29 cellular contexts compared by ENCODE assay signal in genomic region chr3:57126244-57126643, GRCh38. TPM values are rescaled to one million over a fixed set of nuclear protein-coding genes. Genes with fewer than 3 reads are reported as not detected.
DNase-seq lines count a peak whose midpoint lies in the region; ATAC-seq and TF ChIP-seq lines count a peak whose summit lies in the region.
"Had no signal": no experiment of that assay in that cellular context is flagged by ENCODE, and none has a peak within 500 bp of the region (broad histone marks: within the 10 kb centered on the region; RNA-seq: fewer than 3 reads in every experiment).

No MANE protein-coding gene starts in this region.

- H3K27ac ChIP-seq in SK-N-SH (ENCODE audit: low read depth in 2 of 2, low read length in 1 of 2) (peak overlapping the region in 1 of 2 experiments; percentile 60; a peak in 2 of 4 replicates), SJCRH30 (peak overlapping the region; percentile 25), sigmoid colon (peak overlapping the region in 3 of 4 donors; percentile 52 to 71 (median 58))
- H3K27ac ChIP-seq: 22Rv1, colonic mucosa had no signal

- 96% methylated on average over 4 of the region's 4 CpGs for WGBS in SK-N-SH (ENCODE audit: low lambda C conversion rate)
- 93 to 98% methylated on average over 4 of the region's 4 CpGs for WGBS in sigmoid colon, 2 donors

- no peak for TF ChIP-seq EP300 in SK-N-SH (IDR thresholded peaks at IDR 0.05; ENCODE audit: borderline replicate concordance in 1 of 2, low read depth in 1 of 2, low read length in 1 of 2)
- TF ChIP-seq EP300 in sigmoid colon (IDR thresholded peaks at IDR 0.05), result no peak

- TF ChIP-seq CTCF in SK-N-SH (IDR thresholded peaks at IDR 0.05), result no peak
- TF ChIP-seq CTCF in sigmoid colon (IDR thresholded peaks at IDR 0.05), result peak in 1 of 4 experiments; percentile 10

- H3K9ac ChIP-seq in SK-N-SH, result no peak overlapping the region

- H3K9me2 ChIP-seq in SK-N-SH, result no peaks in the 10 kb centered on the region

- H4K20me1 ChIP-seq in SK-N-SH (ENCODE audit: insufficient read depth), result no peaks in the 10 kb centered on the region

- H3K36me3 ChIP-seq in SK-N-SH (replicated peaks in 1 of 2; ENCODE audit: control insufficient read depth in 1 of 2, insufficient read depth in 2 of 2, low read length in 1 of 2) (no peaks in the 10 kb centered on the region), SJCRH30 (no peaks in the 10 kb centered on the region), sigmoid colon (no peaks in the 10 kb centered on the region)
- H3K36me3 ChIP-seq: colonic mucosa had no signal

- peaks cover 8% of the 10 kb centered on the region for H3F3A ChIP-seq in SK-N-SH (replicated peaks; ENCODE audit: insufficient read depth)

- no peak overlapping the region for H3K4me3 ChIP-seq in SK-N-SH (ENCODE audit: low read depth in 2 of 2, low read length in 1 of 2)
- H3K4me3 ChIP-seq in SJCRH30, result no peak overlapping the region
- no peak overlapping the region for H3K4me3 ChIP-seq in sigmoid colon
- H3K4me3 ChIP-seq: colonic mucosa had no signal

- CTCF ChIA-PET in SK-N-SH (lab: Yijun Ruan, JAX), result interaction anchor here (0.6 to 2.5 kb wide), 5 partner anchors 10 to 44 kb away, joined by 3 to 10 read pairs (median 3); no protein-coding TSS in a partner anchor

- no peak for ATAC-seq in SK-N-SH treated with all-trans-retinoic acid at 6 μM for 48 hours
- ATAC-seq: stimulated activated memory B cell treated with anti-CD40 and anti-IgM and Interleukin-4, amounts not matched to agents 10 μg/mL and 1 μg/mL and 100 μg/mL, for 72 hours had no signal

- POLR2A ChIA-PET in SK-N-SH (lab: Yijun Ruan, JAX), result no interaction called here

- no peak for DNase-seq in SK-N-SH
- DNase-seq in SJCRH30, result no peak
- peak; percentile 61 for DNase-seq in iPS-NIHi11 (ENCODE audit: low spot score)
- no peak for DNase-seq in sigmoid colon
- no peak for DNase-seq in DMS 273 treated with DMSO at 0.1 percent for 48 hours (lab: John Stamatoyannopoulos, UW)
- DNase-seq in MV-4-11 (lab: John Stamatoyannopoulos, UW), result no peak
- DNase-seq in activated CD4-positive, alpha-beta T cell treated with anti-CD3 and anti-CD28 coated beads, Interleukin-2, amount 50 U/mL, for 48 hours, result no peak
- DNase-seq: activated CD4-positive, alpha-beta T cell treated with anti-CD3 and anti-CD28 coated beads for 1 hour; activated effector memory CD4-positive, alpha-beta T cell treated with anti-CD3 and anti-CD28 coated beads, Interleukin-2, amount 50 U/mL, for 16 hours; anterior cingulate cortex; C1 segment of cervical spinal cord; colonic mucosa; COR-L47; DND-41; effector CD4-positive, alpha-beta T cell; GOT3; hippocampal formation; Kasumi-1; midbrain; naive B cell; NCI-H1436; NCI-H2081; NCI-H2227 treated with DMSO at 0.1 percent for 48 hours; NCI-H526 treated with DMSO at 0.1 percent for 48 hours; Right ventricle myocardium superior; trophoblast cell had no signal

- no peaks in the 10 kb centered on the region for H3K27me3 ChIP-seq in SK-N-SH (ENCODE audit: insufficient read depth)
- H3K27me3 ChIP-seq in SJCRH30, result no peaks in the 10 kb centered on the region
- no peaks in the 10 kb centered on the region for H3K27me3 ChIP-seq in sigmoid colon
- H3K27me3 ChIP-seq: colonic mucosa had no signal

- H3K4me2 ChIP-seq in SK-N-SH, result no peak overlapping the region

- H3K4me1 ChIP-seq in SK-N-SH (ENCODE audit: control insufficient read depth in 1 of 2, insufficient read depth in 2 of 2, low read depth in 1 of 2, low read length in 1 of 2) (peaks cover 8 to 80% of the 10 kb centered on the region in 2 experiments; a peak in 3 of 4 replicates), SJCRH30 (peaks cover 64% of the 10 kb centered on the region), sigmoid colon (peaks cover 0 to 81% (median 46%) of the 10 kb centered on the region in 4 donors)
- H3K4me1 ChIP-seq: colonic mucosa had no signal

- no peaks in the 10 kb centered on the region for H3K79me2 ChIP-seq in SK-N-SH (ENCODE audit: insufficient read depth)

- no peak for TF ChIP-seq RAD21 in SK-N-SH (IDR thresholded peaks at IDR 0.05; ENCODE audit: low read length)

- no peaks in the 10 kb centered on the region for H3K9me3 ChIP-seq in SK-N-SH
- no peaks in the 10 kb centered on the region for H3K9me3 ChIP-seq in SJCRH30 (replicated peaks)
- H3K9me3 ChIP-seq in sigmoid colon, result no peaks in the 10 kb centered on the region
- H3K9me3 ChIP-seq: colonic mucosa had no signal

- intact Hi-C loops in sigmoid colon (cut with DNase I), result no loop called here

- no peak for TF ChIP-seq POLR2A in sigmoid colon (IDR thresholded peaks at IDR 0.05)

- no peak overlapping the region for H2AFZ ChIP-seq in SK-N-SH (ENCODE audit: low read depth)

TF ChIP-seq in SK-N-SH treated with all-trans-retinoic acid at 6 μM for 48 hours, 23 proteins besides CTCF, POLR2A, EP300 and RAD21:
- TF ChIP-seq ZNF565 (CRISPR knock-in tag; conservative IDR thresholded peaks at IDR 0.05; ENCODE audit: low read depth), result no peak
- TF ChIP-seq ZNF8 (CRISPR knock-in tag; IDR thresholded peaks at IDR 0.05), result no peak
- 0 out of 2 replicates have a peak, but pooled peaks have one; percentile 28 for TF ChIP-seq ZNF70 (CRISPR knock-in tag; IDR thresholded peaks at IDR 0.05)

TF ChIP-seq in SK-N-SH, 30 proteins besides CTCF, POLR2A, EP300 and RAD21:
- no peak for TF ChIP-seq YY1 (IDR thresholded peaks at IDR 0.05; ENCODE audit: low read depth)
- no peak for TF ChIP-seq CHD2 (IDR thresholded peaks at IDR 0.05; ENCODE audit: low read length, partially characterized antibody)
- TF ChIP-seq NFIC (IDR thresholded peaks at IDR 0.05; ENCODE audit: borderline replicate concordance), result no peak
- no peak for TF ChIP-seq FOSL2 (IDR thresholded peaks at IDR 0.05; ENCODE audit: borderline replicate concordance, low read depth)
- TF ChIP-seq SIN3A (IDR thresholded peaks at IDR 0.05; ENCODE audit: borderline replicate concordance, low read depth, low read length), result no peak
- TF ChIP-seq PBX3 (IDR thresholded peaks at IDR 0.05), result no peak
- no peak for TF ChIP-seq SMC3 (IDR thresholded peaks at IDR 0.05; ENCODE audit: low read depth, low read length)
- TF ChIP-seq ELF1 (IDR thresholded peaks at IDR 0.05), result no peak
TF ChIP-seq in SK-N-SH: peak in this region for 0.

RNA-seq across cellular contexts. Expression of gene IL17RD, which starts 38.9 kb away (rescaled TPM):
- 2.4 and 3.6 TPM in 2 replicates for polyA plus RNA-seq in SK-N-SH (2012; rRNA removed)
- 3.4 and 4.5 TPM in 2 replicates for polyA plus RNA-seq in SK-N-SH (2012; cell fraction: cytosol; rRNA removed)
- polyA plus RNA-seq in SK-N-SH (2012; cell fraction: nucleus; rRNA removed), result 2.5 TPM in 2 replicates
- 36.0 and 38.4 TPM in 2 replicates for total RNA-seq in SJCRH30 (2014; rRNA removed; shearing (Covaris generic))
- 10 to 100 TPM; 16.8 to 46.8 (median 20.6) TPM for total RNA-seq in sigmoid colon
- polyA plus RNA-seq in sigmoid colon, result 1 to 10 TPM in 1 of 3 donors, under 1 TPM in 2; under 0.01 to 1.2 (median 0.60) TPM
